In genomic region chr12:19010087-19010486, GRCh38 we compare ENCODE assay signal across 18 cellular contexts.
A peak's percentile ranks its signal among the peaks of the same experiment; 100 is the strongest.
DNase-seq lines count a peak whose midpoint lies in the region; ATAC-seq and TF ChIP-seq lines count a peak whose summit lies in the region.
"Had no signal": no experiment of that assay in that cellular context is flagged by ENCODE, and none has a peak within 500 bp of the region (broad histone marks: within the 10 kb centered on the region; RNA-seq: fewer than 3 reads in every experiment).

No MANE protein-coding gene starts in this region.

- H3K9me2 ChIP-seq in hepatocyte (replicated peaks; ENCODE audit: insufficient read depth), result no peaks in the 10 kb centered on the region

- intact Hi-C loops in Caco-2 (cut with micrococcal nuclease; ENCODE audit: unreplicated experiment), result loop anchor here (1.0 to 2.0 kb wide), 3 partner anchors 35 to 121 kb away; no protein-coding TSS in a partner anchor

- H3K27me3 Mint-ChIP-seq in Caco-2 (ENCODE audit: insufficient read depth, unreplicated experiment) (no peaks in the 10 kb centered on the region), endothelial cell (ENCODE audit: unreplicated experiment) (no peaks in the 10 kb centered on the region)
- H3K27me3 Mint-ChIP-seq: IgD-negative memory B cell had no signal

- H3K4me2 ChIP-seq in OCI-LY3 (ENCODE audit: low read length) (peak overlapping the region; percentile 45; the same call in 1 of the 2 replicates), hepatocyte (no peak overlapping the region)
- H3K4me2 ChIP-seq: BLaER1 had no signal

- H3K27me3 ChIP-seq in Caco-2 (replicated peaks; ENCODE audit: control insufficient read depth, insufficient read depth, low read length) (no peaks in the 10 kb centered on the region), OCI-LY3 (ENCODE audit: low read depth, low read length) (no peaks in the 10 kb centered on the region), hepatocyte (no peaks in the 10 kb centered on the region)
- H3K27me3 ChIP-seq: BLaER1 had no signal

- TF ChIP-seq CTCF in Caco-2 (IDR thresholded peaks at IDR 0.05; ENCODE audit: insufficient read depth in 1 of 2, low read depth in 1 of 2, low read length in 1 of 2, severe bottlenecking in 1 of 2, unreplicated experiment in 1 of 2), result no peak
- no peak for TF ChIP-seq CTCF in OCI-LY3 (IDR thresholded peaks at IDR 0.05; ENCODE audit: low read depth, low read length)
- no peak for TF ChIP-seq CTCF in hepatocyte (IDR thresholded peaks at IDR 0.05; ENCODE audit: poor library complexity)
- no peak for TF ChIP-seq CTCF in endothelial cell (IDR thresholded peaks at IDR 0.05; ENCODE audit: unreplicated experiment)

- WGBS in hepatocyte (ENCODE audit: low lambda C conversion rate, missing lambda C conversion rate), result 16% methylated on average over 3 of the region's 3 CpGs

- H3K4me3 Mint-ChIP-seq in Caco-2 (ENCODE audit: unreplicated experiment) (peak overlapping the region; percentile 0), endothelial cell (ENCODE audit: unreplicated experiment) (no peak overlapping the region)
- H3K4me3 Mint-ChIP-seq: CD14-positive monocyte; CD4-positive, alpha-beta memory T cell; IgD-negative memory B cell had no signal

- H3K9me3 ChIP-seq in Caco-2, result no peaks in the 10 kb centered on the region
- H3K9me3 ChIP-seq in OCI-LY3 (ENCODE audit: insufficient read depth, low read length), result no peaks in the 10 kb centered on the region
- H3K9me3 ChIP-seq in hepatocyte (ENCODE audit: low read depth), result no peaks in the 10 kb centered on the region
- H3K9me3 ChIP-seq: BLaER1 had no signal

- DNase-seq in Caco-2 (peak; percentile 50 to 62), hepatocyte (ENCODE audit: low spot score) (peak; percentile 30), mucosa of gallbladder (ENCODE audit: low spot score) (peak; percentile 32), endothelial cell (ENCODE audit: low spot score) (no peak), GF-D8 (lab: John Stamatoyannopoulos, UW) (no peak), NCI-H345 (lab: John Stamatoyannopoulos, UW) (no peak)
- DNase-seq: 8988T; Calu3; CD4-positive, alpha-beta memory T cell; DMS79 treated with DMSO at 0.1 percent for 48 hours; GM23248; HCEC 1CT had no signal

- CTCF ChIA-PET in Caco-2 (lab: Charles Lee), result no interaction called here

- no peaks in the 10 kb centered on the region for H4K20me1 ChIP-seq in OCI-LY3 (ENCODE audit: insufficient read depth, low read length)
- H4K20me1 ChIP-seq in hepatocyte (ENCODE audit: insufficient read depth, poor library complexity, severe bottlenecking), result no peaks in the 10 kb centered on the region
- H4K20me1 ChIP-seq: BLaER1 had no signal

- peaks cover 30% of the 10 kb centered on the region for H3K4me1 ChIP-seq in Caco-2
- H3K4me1 ChIP-seq in OCI-LY3 (ENCODE audit: low read length), result peaks cover 42% of the 10 kb centered on the region
- no peaks in the 10 kb centered on the region for H3K4me1 ChIP-seq in hepatocyte (ENCODE audit: insufficient read depth)
- H3K4me1 ChIP-seq: BLaER1 had no signal

- peak overlapping the region; percentile 61; the same call in 1 of the 2 replicates for H3K27ac ChIP-seq in OCI-LY3 (ENCODE audit: low read length)
- H3K27ac ChIP-seq in hepatocyte, result no peak overlapping the region
- H3K27ac ChIP-seq: BLaER1, GM23248 had no signal

- no peaks in the 10 kb centered on the region for H3K36me3 Mint-ChIP-seq in Caco-2 (ENCODE audit: insufficient read depth, unreplicated experiment)
- H3K36me3 Mint-ChIP-seq in endothelial cell (ENCODE audit: low read depth, unreplicated experiment), result no peaks in the 10 kb centered on the region
- H3K36me3 Mint-ChIP-seq: CD14-positive monocyte; CD4-positive, alpha-beta memory T cell; IgD-negative memory B cell had no signal

- peaks cover 23% of the 10 kb centered on the region for H3K4me1 Mint-ChIP-seq in Caco-2 (ENCODE audit: low read depth, unreplicated experiment)
- peaks cover 4% of the 10 kb centered on the region for H3K4me1 Mint-ChIP-seq in endothelial cell (ENCODE audit: unreplicated experiment)
- H3K4me1 Mint-ChIP-seq: CD14-positive monocyte; CD4-positive, alpha-beta memory T cell; IgD-negative memory B cell had no signal

- H3K27ac Mint-ChIP-seq in Caco-2 (ENCODE audit: unreplicated experiment) (peak overlapping the region; percentile 0), endothelial cell (ENCODE audit: unreplicated experiment) (no peak overlapping the region)
- H3K27ac Mint-ChIP-seq: CD14-positive monocyte; CD4-positive, alpha-beta memory T cell; IgD-negative memory B cell had no signal

- no peak for ATAC-seq in GM18520 (IDR thresholded peaks at IDR 0.05; ENCODE audit: unreplicated experiment)

- no peak overlapping the region for H3K9ac ChIP-seq in OCI-LY3 (ENCODE audit: low read length)
- H3K9ac ChIP-seq: BLaER1, GM23248 had no signal

- H3K36me3 ChIP-seq in Caco-2 (ENCODE audit: control insufficient read depth, insufficient read depth, low read length) (no peaks in the 10 kb centered on the region; the same call in 1 of the 2 replicates), OCI-LY3 (replicated peaks; ENCODE audit: low read depth, low read length) (no peaks in the 10 kb centered on the region), hepatocyte (replicated peaks; ENCODE audit: insufficient read depth, low read depth) (no peaks in the 10 kb centered on the region)
- H3K36me3 ChIP-seq: BLaER1 had no signal

- H3K9me3 Mint-ChIP-seq in Caco-2 (ENCODE audit: unreplicated experiment) (no peaks in the 10 kb centered on the region), endothelial cell (ENCODE audit: unreplicated experiment) (no peaks in the 10 kb centered on the region)
- H3K9me3 Mint-ChIP-seq: CD4-positive, alpha-beta memory T cell had no signal

- no TSS peak for BruUV-seq in Caco-2 (replicated peaks; lab: Mats Ljungman, UMichigan)

- H2AFZ ChIP-seq in OCI-LY3 (ENCODE audit: low read depth, low read length), result no peak overlapping the region
- no peak overlapping the region for H2AFZ ChIP-seq in hepatocyte
- H2AFZ ChIP-seq: GM23248 had no signal

- H3K79me2 ChIP-seq in OCI-LY3 (ENCODE audit: low read length) (no peaks in the 10 kb centered on the region), hepatocyte (no peaks in the 10 kb centered on the region)

- POLR2A ChIA-PET in Caco-2 (lab: Charles Lee), result no interaction called here

- H3K4me3 ChIP-seq in Caco-2 (ENCODE audit: low read depth, low read length) (no peak overlapping the region), OCI-LY3 (ENCODE audit: low read length) (no peak overlapping the region), hepatocyte (no peak overlapping the region)
- H3K4me3 ChIP-seq: BLaER1, GM12878, GM23248 had no signal

Comparison
In these comparisons a context has a peak if more than half of its experiments do, and no peak if none do; other contexts are left out.
1. DNase-seq: peak in Caco-2 (2 of 2), hepatocyte (single experiment) and mucosa of gallbladder (single experiment); none in endothelial cell (single experiment), GF-D8 (single experiment) and NCI-H345 (single experiment).